In genomic region chr12:104958946-104959841, GRCh38 we compare ENCODE assay signal across 8 cellular contexts. TPM values are rescaled to one million over a fixed set of nuclear protein-coding genes. Genes with fewer than 3 reads are reported as not detected.
DNase-seq lines count a peak whose midpoint lies in the region; ATAC-seq, FAIRE-seq and TF ChIP-seq lines count a peak whose summit lies in the region.

No MANE protein-coding gene starts in this region.

- H3K4me3 ChIP-seq in astrocyte of the cerebellum (ENCODE audit: low read depth, low read length) (peak overlapping the region; percentile 70), HepG2 (replicated peaks in 1 of 3; ENCODE audit: insufficient read depth in 1 of 3, low read depth in 2 of 3, low read length in 3 of 3) (peak overlapping the region; percentile 61 to 87 (median 78)), tibial nerve (peak overlapping the region; percentile 62 to 89 (median 80))

- H4K20me1 ChIP-seq in HepG2 (ENCODE audit: insufficient read depth, low read length) = no peaks in the 10 kb centered on the region

- H3K27me3 ChIP-seq in HepG2 (ENCODE audit: control insufficient read depth in 1 of 2, insufficient read depth in 2 of 2, low read length in 2 of 2) = no peaks in the 10 kb centered on the region; a peak in 3 of 5 replicates
- no peaks in the 10 kb centered on the region for H3K27me3 ChIP-seq in tibial nerve

- no peak for TF ChIP-seq EP300 in HepG2 (IDR thresholded peaks at IDR 0.05; ENCODE audit: low read depth in 2 of 2, low read length in 2 of 2)
- TF ChIP-seq EP300 in HepG2 (CRISPR knock-in tag; IDR thresholded peaks at IDR 0.05; ENCODE audit: borderline replicate concordance) = no peak
- no peak for TF ChIP-seq EP300 in tibial nerve (IDR thresholded peaks at IDR 0.05)

- no TSS peak for BruUV-seq in HepG2 (replicated peaks; lab: Mats Ljungman, UMichigan)

- POLR2A ChIA-PET in HepG2 (lab: Yijun Ruan, JAX) = interaction anchor here (1.3 to 2.2 kb wide), 5 partner anchors 12 to 672 kb away, joined by 3 to 6 read pairs (median 5); partner anchors contain the start of gene WASHC4

- intact Hi-C loops in HepG2 (cut with micrococcal nuclease; ENCODE audit: unreplicated experiment) = loop anchor here (1.0 to 5.0 kb wide), 2 partner anchors 27 to 62 kb away; partner anchors contain the start of gene NOPCHAP1
- intact Hi-C loops in posterior cingulate gyrus (cut with DNase I) = no loop called here

- 3% methylated on average over 11 of the region's 12 CpGs for WGBS in HepG2 (ENCODE audit: low lambda C conversion rate)
- 56 to 67% methylated on average over 12 of the region's 12 CpGs for WGBS in tibial nerve, 2 donors

- peak; percentile 75 for FAIRE-seq in HepG2 (lab: Jason Lieb, UNC)

- in situ Hi-C loops in astrocyte of the cerebellum (cut with HindIII; ENCODE audit: low sequenced_read_pairs) = no loop called here
- in situ Hi-C loops in HepG2 (cut with HindIII; ENCODE audit: extremely low pct_ligation_motif_present, low pct_unique_long_range_greater_than_20kb) = no loop called here

- TF ChIP-seq CTCF in astrocyte of the cerebellum (IDR thresholded peaks at IDR 0.05; ENCODE audit: low read depth, low read length, missing control alignments) (no peak), HepG2 (CRISPR knock-in tag; IDR thresholded peaks at IDR 0.05) (no peak), tibial nerve (IDR thresholded peaks at IDR 0.05) (no peak)

- no peak for TF ChIP-seq RAD21 in HepG2 (CRISPR knock-in tag; IDR thresholded peaks at IDR 0.05)

- peak overlapping the region; percentile 81 for H3K9ac ChIP-seq in HepG2 (ENCODE audit: insufficient read depth, low read depth, low read length)

- H3K27ac ChIP-seq in HepG2 (ENCODE audit: extremely low read length, insufficient read depth, low read length) = peak overlapping the region; percentile 65
- peak overlapping the region in 3 of 4 donors; percentile 82 to 91 (median 87) for H3K27ac ChIP-seq in tibial nerve

- H3K4me2 ChIP-seq in HepG2 (ENCODE audit: low read depth, low read length) = peak overlapping the region; percentile 94

- H3K36me3 ChIP-seq in HepG2 (replicated peaks in 1 of 2; ENCODE audit: control insufficient read depth in 1 of 2, insufficient read depth in 2 of 2, low read length in 2 of 2) = no peaks in the 10 kb centered on the region
- no peaks in the 10 kb centered on the region for H3K36me3 ChIP-seq in tibial nerve

- peak; percentile 60 for ATAC-seq in HepG2

- no peaks in the 10 kb centered on the region for H3K9me3 ChIP-seq in HepG2 (ENCODE audit: low read length)
- H3K9me3 ChIP-seq in tibial nerve = no peaks in the 10 kb centered on the region

- TF ChIP-seq POLR2A in HepG2 (IDR thresholded peaks at IDR 0.05; ENCODE audit: insufficient read depth in 1 of 2, low read depth in 2 of 2, low read length in 2 of 2) (peak in 1 of 2 experiments; percentile 14; a peak in 1 of 4 replicates), tibial nerve (IDR thresholded peaks at IDR 0.05) (no peak)

- H3K4me1 ChIP-seq in HepG2 (ENCODE audit: insufficient read depth, low read length) (peaks cover 29% of the 10 kb centered on the region), tibial nerve (peaks cover 0 to 27% (median 11%) of the 10 kb centered on the region in 4 donors)

- no peaks in the 10 kb centered on the region for H3K79me2 ChIP-seq in HepG2 (ENCODE audit: insufficient read depth, low read length)

- CTCF ChIA-PET in HepG2 (lab: Yijun Ruan, JAX; ENCODE audit: low intra/inter-chr PET ratio, low total read pairs) = no interaction called here

- H2AFZ ChIP-seq in HepG2 (ENCODE audit: low read length) = peak overlapping the region; percentile 22

- DNase-seq in DMS53 treated with DMSO at 0.1 percent for 48 hours (lab: John Stamatoyannopoulos, UW; ENCODE audit: unreplicated experiment) (peak; percentile 55), LHCN-M2 (ENCODE audit: low read depth) (peak; percentile 56), astrocyte of the cerebellum (ENCODE audit: low read depth) (peak; percentile 27), HepG2 (ENCODE audit: low spot score) (peak; percentile 30), tibial nerve (ENCODE audit: low spot score in 2 of 2) (no peak), SKM-1 treated with dmso at 0.1 percent for 144 hours (lab: John Stamatoyannopoulos, UW; ENCODE audit: unreplicated experiment) (no peak), posterior cingulate gyrus (no peak), NCI-H1694 (lab: John Stamatoyannopoulos, UW) (no peak)

TF ChIP-seq in HepG2, 621 proteins besides CTCF, POLR2A, EP300 and RAD21 (continues in another document):
- TF ChIP-seq ARID3A (IDR thresholded peaks at IDR 0.05; ENCODE audit: low read depth, low read length) = no peak
- peak; percentile 57; the same call in 1 of the 2 replicates for TF ChIP-seq HNF4A (CRISPR knock-in tag; IDR thresholded peaks at IDR 0.05)
- TF ChIP-seq NCOR1 (IDR thresholded peaks at IDR 0.05; ENCODE audit: borderline replicate concordance, low read length) = peak; percentile 17; the same call in 1 of the 2 replicates
- TF ChIP-seq HNF4G (IDR thresholded peaks at IDR 0.05; ENCODE audit: borderline replicate concordance, low read depth, low read length) = 0 out of 2 replicates have a peak, but pooled peaks have one; percentile 22
- no peak for TF ChIP-seq HNF4G (CRISPR knock-in tag; IDR thresholded peaks at IDR 0.05; ENCODE audit: borderline replicate concordance, low read depth)

RNA-seq across cellular contexts. Expression of gene SLC41A2, which starts 1.1 kb away (rescaled TPM):
- total RNA-seq in LHCN-M2 (2014; rRNA removed) = 2.2 and 2.4 TPM in 2 replicates
- 1.3 TPM for polyA plus RNA-seq in LHCN-M2 (2012)
- total RNA-seq in HepG2 (2016; rRNA removed; fragmentation: Illumina TruSeq; extraction: Trizol) = 12.8 and 14.7 TPM in 2 replicates
- total RNA-seq in HepG2 (2016; cell fraction: cytosol; rRNA removed; fragmentation: Illumina TruSeq; extraction: Trizol; ENCODE audit: low read depth) = 31.7 and 33.7 TPM in 2 replicates
- 11.6 and 15.0 TPM in 2 replicates for total RNA-seq in HepG2 (2016; cell fraction: insoluble cytoplasmic fraction; rRNA removed; fragmentation: Illumina TruSeq; extraction: Trizol)
- total RNA-seq in HepG2 (2016; cell fraction: membrane; rRNA removed; fragmentation: Illumina TruSeq; extraction: Trizol) = 17.1 and 21.1 TPM in 2 replicates
- total RNA-seq in HepG2 (2016; cell fraction: nucleus; rRNA removed; fragmentation: Illumina TruSeq; extraction: Trizol) = 16.4 and 18.7 TPM in 2 replicates
- 1.8 and 2.3 TPM in 2 replicates for polyA plus RNA-seq in HepG2 (2011; rRNA removed)
- 1.1 and 1.8 TPM in 2 replicates for polyA plus RNA-seq in HepG2 (2011; cell fraction: cytosol; rRNA removed)
- polyA plus RNA-seq in HepG2 (2011; cell fraction: nucleus; rRNA removed) = 0.87 and 1.7 TPM in 2 replicates
- polyA plus RNA-seq in HepG2 (2012) = 2.7 and 3.3 TPM in 2 replicates
- polyA plus RNA-seq in HepG2 (2016; cell fraction: cytosol; fragmentation: Illumina TruSeq; extraction: Trizol; ENCODE audit: low read depth) = 1.3 and 2.5 TPM in 2 replicates
- polyA plus RNA-seq in HepG2 (2016; cell fraction: insoluble cytoplasmic fraction; fragmentation: Illumina TruSeq; extraction: Trizol; ENCODE audit: low read depth) = 4.1 and 5.4 TPM in 2 replicates
- 3.6 and 4.1 TPM in 2 replicates for polyA plus RNA-seq in HepG2 (2016; cell fraction: membrane; fragmentation: Illumina TruSeq; extraction: Trizol; ENCODE audit: low read depth)
- polyA plus RNA-seq in HepG2 (2016; cell fraction: nucleus; fragmentation: Illumina TruSeq; extraction: Trizol; ENCODE audit: insufficient read depth, low read depth) = 7.4 and 9.8 TPM in 2 replicates
- polyA minus RNA-seq in HepG2 (2011; rRNA and poly(A)+ RNA removed; ENCODE audit: low replicate concordance) = 4.2 and 6.5 TPM in 2 replicates
- 4.3 and 4.8 TPM in 2 replicates for polyA minus RNA-seq in HepG2 (2011; cell fraction: cytosol; rRNA and poly(A)+ RNA removed)
- 8.4 and 10.4 TPM in 2 replicates for polyA minus RNA-seq in HepG2 (2011; cell fraction: nucleus; rRNA and poly(A)+ RNA removed)
- 10 to 100 TPM in 3 of 4 donors, 1 to 10 TPM in 1; 8.4 to 26.1 (median 18.0) TPM for total RNA-seq in tibial nerve

RNA-seq across cellular contexts. Expression of gene NOPCHAP1, which starts 26.9 kb away (rescaled TPM):
- total RNA-seq in LHCN-M2 (2014; rRNA removed) (3.2 and 3.8 TPM in 2 replicates), HepG2 (2016; rRNA removed; fragmentation: Illumina TruSeq; extraction: Trizol) (38.1 and 51.5 TPM in 2 replicates), tibial nerve (1 to 10 TPM; 3.7 to 6.8 (median 6.1) TPM)
- polyA plus RNA-seq in LHCN-M2 (2012) = 15.6 TPM
- 18.0 and 20.8 TPM in 2 replicates for total RNA-seq in HepG2 (2016; cell fraction: cytosol; rRNA removed; fragmentation: Illumina TruSeq; extraction: Trizol; ENCODE audit: low read depth)
- total RNA-seq in HepG2 (2016; cell fraction: insoluble cytoplasmic fraction; rRNA removed; fragmentation: Illumina TruSeq; extraction: Trizol) = 36.7 and 52.0 TPM in 2 replicates
- 20.7 and 21.6 TPM in 2 replicates for total RNA-seq in HepG2 (2016; cell fraction: membrane; rRNA removed; fragmentation: Illumina TruSeq; extraction: Trizol)
- 13.0 and 14.4 TPM in 2 replicates for total RNA-seq in HepG2 (2016; cell fraction: nucleus; rRNA removed; fragmentation: Illumina TruSeq; extraction: Trizol)
- polyA plus RNA-seq in HepG2 (2011; rRNA removed) = 4.5 and 5.7 TPM in 2 replicates
- polyA plus RNA-seq in HepG2 (2011; cell fraction: cytosol; rRNA removed) = 5.2 and 5.8 TPM in 2 replicates
- 2.0 and 2.5 TPM in 2 replicates for polyA plus RNA-seq in HepG2 (2011; cell fraction: nucleus; rRNA removed)
- polyA plus RNA-seq in HepG2 (2012) = 8.4 and 15.0 TPM in 2 replicates
- polyA plus RNA-seq in HepG2 (2016; cell fraction: cytosol; fragmentation: Illumina TruSeq; extraction: Trizol; ENCODE audit: low read depth) = 13.1 and 13.3 TPM in 2 replicates
- 30.0 and 32.6 TPM in 2 replicates for polyA plus RNA-seq in HepG2 (2016; cell fraction: insoluble cytoplasmic fraction; fragmentation: Illumina TruSeq; extraction: Trizol; ENCODE audit: low read depth)
- 12.7 and 13.5 TPM in 2 replicates for polyA plus RNA-seq in HepG2 (2016; cell fraction: membrane; fragmentation: Illumina TruSeq; extraction: Trizol; ENCODE audit: low read depth)
- polyA plus RNA-seq in HepG2 (2016; cell fraction: nucleus; fragmentation: Illumina TruSeq; extraction: Trizol; ENCODE audit: insufficient read depth, low read depth) = 12.6 and 19.4 TPM in 2 replicates
- polyA minus RNA-seq in HepG2 (2011; rRNA and poly(A)+ RNA removed; ENCODE audit: low replicate concordance) = 3.9 and 12.6 TPM in 2 replicates
- 2.9 and 5.5 TPM in 2 replicates for polyA minus RNA-seq in HepG2 (2011; cell fraction: cytosol; rRNA and poly(A)+ RNA removed)
- polyA minus RNA-seq in HepG2 (2011; cell fraction: nucleus; rRNA and poly(A)+ RNA removed) = 6.6 and 7.3 TPM in 2 replicates

Comparison
In these comparisons a context has a peak if more than half of its experiments do, and no peak if none do; other contexts are left out.
1. DNase-seq: peak in DMS53 treated with DMSO at 0.1 percent for 48 hours (single experiment), LHCN-M2 (single experiment), astrocyte of the cerebellum (single experiment) and HepG2 (single experiment); none in tibial nerve (0 of 2), SKM-1 treated with dmso at 0.1 percent for 144 hours (single experiment), posterior cingulate gyrus (0 of 10) and NCI-H1694 (single experiment).
2. Peak in every context shown above with its lines, with median percentiles within 50 percentile points of each other: H3K4me3 ChIP-seq.